ENCODE assay signal across 32 cellular contexts in genomic region chr11:17401316-17401715, GRCh38. TPM values are rescaled to one million over a fixed set of nuclear protein-coding genes. Genes with fewer than 3 reads are reported as not detected.
"Had no signal": no experiment of that assay in that cellular context is flagged by ENCODE, and none has a peak within 500 bp of the region (broad histone marks: within the 10 kb centered on the region; RNA-seq: fewer than 3 reads in every experiment).

No MANE protein-coding gene starts in this region.

- H3K4me3 Mint-ChIP-seq: activated naive CD4-positive, alpha-beta T cell treated with anti-CD3 and anti-CD28 coated beads, Interleukin-2, amount 10 ng/mL, durations not matched to agents 7 days and 5 days; activated naive CD8-positive, alpha-beta T cell treated with anti-CD3 and anti-CD28 coated beads, Interleukin-2, amount 10 ng/mL, durations not matched to agents 7 days and 5 days; activated T-helper 1 cell treated with anti-CD3 and anti-CD28 coated beads, Interleukin-12 subunit alpha, Interleukin-12 subunit beta, Interleukin-2, Interleukin-4 antibody, amounts not matched to agents 30 ng/mL and 10 ng/mL and 1 ng/mL, durations not matched to agents 14 hours and 24 hours and 36 hours; endodermal cell; naive thymus-derived CD4-positive, alpha-beta T cell; stimulated activated naive CD8-positive, alpha-beta T cell treated with anti-CD3 and anti-CD28 coated beads, Interleukin-15, Interleukin-2, amounts not matched to agents 100 ng/mL and 50 ng/mL, for 24 hours; T-helper 1 cell treated with Interleukin-12 subunit alpha and Interleukin-12 subunit beta and Interleukin-4 antibody, amounts not matched to agents 30 μg/mL and 1 μg/mL, for 36 hours had no signal

- DNase-seq: activated CD4-positive, alpha-beta T cell treated with anti-CD3 and anti-CD28 coated beads for 48 hours; activated CD4-positive, alpha-beta T cell treated with anti-CD3 and anti-CD28 coated beads, Interleukin-2, amount 50 U/mL, for 48 hours; activated CD8-positive, alpha-beta memory T cell treated with anti-CD3 and anti-CD28 coated beads for 24 hours; activated gamma-delta T cell; activated naive CD4-positive, alpha-beta T cell treated with anti-CD3 and anti-CD28 coated beads, Interleukin-2, amount 10 ng/mL, durations not matched to agents 7 days and 5 days; activated naive CD8-positive, alpha-beta T cell treated with anti-CD3 and anti-CD28 coated beads, Interleukin-2, amount 10 ng/mL, durations not matched to agents 7 days and 5 days; caudate nucleus; endodermal cell; foreskin fibroblast; heart left ventricle; hypothalamus; kidney glomerular epithelial cell; left lung; mucosa of descending colon; naive thymus-derived CD4-positive, alpha-beta T cell; ovary; retina; sigmoid colon; stimulated activated CD4-positive, alpha-beta T cell treated with anti-CD3 and anti-CD28 coated beads, Interleukin-2, amount 100 ng/mL, for 48 hours; T1000; trophoblast cell; uterus; WERI-Rb-1 had no signal

- H3K4me3 ChIP-seq: heart left ventricle, left lung, lung, mucosa of descending colon, ovary, sigmoid colon, thoracic aorta, uterus had no signal

- H3K27ac Mint-ChIP-seq: activated naive CD4-positive, alpha-beta T cell treated with anti-CD3 and anti-CD28 coated beads, Interleukin-2, amount 10 ng/mL, durations not matched to agents 7 days and 5 days; activated T-helper 1 cell treated with anti-CD3 and anti-CD28 coated beads, Interleukin-12 subunit alpha, Interleukin-12 subunit beta, Interleukin-2, Interleukin-4 antibody, amounts not matched to agents 30 ng/mL and 10 ng/mL and 1 ng/mL, durations not matched to agents 14 hours and 24 hours and 36 hours; endodermal cell; progenitor cell of endocrine pancreas; stimulated activated naive CD8-positive, alpha-beta T cell treated with anti-CD3 and anti-CD28 coated beads, Interleukin-15, Interleukin-2, amounts not matched to agents 100 ng/mL and 50 ng/mL, for 24 hours; T-helper 1 cell treated with Interleukin-12 subunit alpha and Interleukin-12 subunit beta and Interleukin-4 antibody, amounts not matched to agents 30 μg/mL and 1 μg/mL, for 36 hours had no signal

- H3K27ac ChIP-seq: heart left ventricle, left lung, ovary, sigmoid colon, thoracic aorta, uterus, WERI-Rb-1 had no signal

- H3K36me3 Mint-ChIP-seq: activated naive CD4-positive, alpha-beta T cell treated with anti-CD3 and anti-CD28 coated beads, Interleukin-2, amount 10 ng/mL, durations not matched to agents 7 days and 5 days; activated naive CD8-positive, alpha-beta T cell treated with anti-CD3 and anti-CD28 coated beads, Interleukin-2, amount 10 ng/mL, durations not matched to agents 7 days and 5 days had no signal

- H3K36me3 ChIP-seq: heart left ventricle, left lung, ovary, sigmoid colon, thoracic aorta, uterus had no signal

- H3K9me3 Mint-ChIP-seq: activated naive CD4-positive, alpha-beta T cell treated with anti-CD3 and anti-CD28 coated beads, Interleukin-2, amount 10 ng/mL, durations not matched to agents 7 days and 5 days; activated naive CD8-positive, alpha-beta T cell treated with anti-CD3 and anti-CD28 coated beads, Interleukin-2, amount 10 ng/mL, durations not matched to agents 7 days and 5 days; activated T-helper 1 cell treated with anti-CD3 and anti-CD28 coated beads, Interleukin-12 subunit alpha, Interleukin-12 subunit beta, Interleukin-2, Interleukin-4 antibody, amounts not matched to agents 30 ng/mL and 10 ng/mL and 1 ng/mL, durations not matched to agents 14 hours and 24 hours and 36 hours; endodermal cell; naive thymus-derived CD4-positive, alpha-beta T cell; stimulated activated naive CD8-positive, alpha-beta T cell treated with anti-CD3 and anti-CD28 coated beads, Interleukin-15, Interleukin-2, amounts not matched to agents 100 ng/mL and 50 ng/mL, for 24 hours; T-helper 1 cell treated with Interleukin-12 subunit alpha and Interleukin-12 subunit beta and Interleukin-4 antibody, amounts not matched to agents 30 μg/mL and 1 μg/mL, for 36 hours had no signal

- ATAC-seq: activated CD4-positive, CD25-positive, alpha-beta regulatory T cell treated with anti-CD3 and anti-CD28 coated beads, Interleukin-2, amount 50 U/mL, for 24 hours; esophagus mucosa; heart left ventricle; left lung; mucosa of descending colon; naive thymus-derived CD4-positive, alpha-beta T cell had no signal

- H3K27me3 Mint-ChIP-seq: stimulated activated naive CD8-positive, alpha-beta T cell treated with anti-CD3 and anti-CD28 coated beads, Interleukin-15, Interleukin-2, amounts not matched to agents 100 ng/mL and 50 ng/mL, for 24 hours had no signal

- H3K27me3 ChIP-seq: heart left ventricle, left lung, ovary, sigmoid colon, uterus had no signal

- H3K9me3 ChIP-seq: heart left ventricle, left lung, mucosa of descending colon, ovary, sigmoid colon, thoracic aorta, uterus had no signal

RNA-seq across cellular contexts. Expression of gene KCNJ11, which starts 12.9 kb away (rescaled TPM):
- total RNA-seq: chondrocyte had no signal
- polyA plus RNA-seq: naive thymus-derived CD4-positive, alpha-beta T cell had no signal

RNA-seq across cellular contexts. Expression of gene NCR3LG1, which starts 49.7 kb away (rescaled TPM):
- polyA plus RNA-seq: naive thymus-derived CD4-positive, alpha-beta T cell had no signal
